21 cellular contexts compared by ENCODE assay signal in genomic region chr20:61803416-61803902, GRCh38.
DNase-seq lines count a peak whose midpoint lies in the region; ATAC-seq and TF ChIP-seq lines count a peak whose summit lies in the region.
"Had no signal": no experiment of that assay in that cellular context is flagged by ENCODE, and none has a peak within 500 bp of the region (broad histone marks: within the 10 kb centered on the region; RNA-seq: fewer than 3 reads in every experiment).

No MANE protein-coding gene starts in this region.

- no peak for DNase-seq in activated naive CD8-positive, alpha-beta T cell treated with anti-CD3 and anti-CD28 coated beads, Interleukin-2, amount 10 ng/mL, durations not matched to agents 7 days and 5 days
- DNase-seq in activated naive CD8-positive, alpha-beta T cell treated with anti-CD3 and anti-CD28 coated beads for 36 hours, result no peak
- DNase-seq in mucosa of descending colon (peak in 2 of 3 donors; percentile 7 to 17), stomach (no peak), hypothalamus (lab: John Stamatoyannopoulos, UW) (no peak), T-helper 17 cell (no peak)
- DNase-seq: activated CD8-positive, alpha-beta memory T cell treated with anti-CD3 and anti-CD28 coated beads for 24 hours; dermis blood vessel endothelial cell; heart right ventricle; natural killer cell; NCI-H69; stimulated activated CD4-positive, alpha-beta T cell treated with anti-CD3 and anti-CD28 coated beads, Interleukin-4, amount 100 ng/mL, for 4 hours; trophoblast cell; WERI-Rb-1 had no signal

- H3K4me1 Mint-ChIP-seq in activated naive CD8-positive, alpha-beta T cell treated with anti-CD3 and anti-CD28 coated beads, Interleukin-2, amount 10 ng/mL, durations not matched to agents 7 days and 5 days, result no peaks in the 10 kb centered on the region
- no peaks in the 10 kb centered on the region for H3K4me1 Mint-ChIP-seq in activated naive CD8-positive, alpha-beta T cell treated with anti-CD3 and anti-CD28 coated beads for 36 hours
- H3K4me1 Mint-ChIP-seq in T-helper 17 cell, result peaks cover 2% of the 10 kb centered on the region
- H3K4me1 Mint-ChIP-seq: natural killer cell had no signal

- intact Hi-C loops in mucosa of descending colon (cut with DNase I, micrococcal nuclease) (no loop called here), stomach (cut with DNase I; ENCODE audit: low total_unique reads) (no loop called here)

- POLR2A ChIA-PET in activated naive CD8-positive, alpha-beta T cell treated with anti-CD3 and anti-CD28 coated beads, Interleukin-2, amount 10 ng/mL, durations not matched to agents 7 days and 5 days (lab: Charles Lee), result no interaction called here

- no peak for ATAC-seq in activated naive CD8-positive, alpha-beta T cell treated with anti-CD3 and anti-CD28 coated beads, Interleukin-2, amount 10 ng/mL, durations not matched to agents 7 days and 5 days (ENCODE audit: low read depth)
- ATAC-seq in mucosa of descending colon (no peak), GM18909 (IDR thresholded peaks at IDR 0.05; ENCODE audit: poor library complexity, unreplicated experiment) (no peak), T-helper 17 cell (no peak)
- ATAC-seq: esophagus mucosa, heart right ventricle, left lobe of liver, natural killer cell, sciatic nerve had no signal

- H3K9me3 ChIP-seq in mucosa of descending colon (no peaks in the 10 kb centered on the region), stomach (no peaks in the 10 kb centered on the region), T-helper 17 cell (ENCODE audit: control insufficient read depth, low read length, poor library complexity, severe bottlenecking) (no peaks in the 10 kb centered on the region)
- H3K9me3 ChIP-seq: heart right ventricle had no signal

- no peak overlapping the region for H3K4me3 ChIP-seq in mucosa of descending colon
- peak overlapping the region; percentile 10 to 18 (median 12) for H3K4me3 ChIP-seq in stomach

- peaks cover 0 to 78% (median 22%) of the 10 kb centered on the region in 3 donors for H3K27me3 ChIP-seq in stomach

- TF ChIP-seq EP300 in stomach (IDR thresholded peaks at IDR 0.05), result no peak

- peaks cover 7% of the 10 kb centered on the region for H3K27me3 Mint-ChIP-seq in activated naive CD8-positive, alpha-beta T cell treated with anti-CD3 and anti-CD28 coated beads, Interleukin-2, amount 10 ng/mL, durations not matched to agents 7 days and 5 days
- H3K27me3 Mint-ChIP-seq in activated naive CD8-positive, alpha-beta T cell treated with anti-CD3 and anti-CD28 coated beads for 36 hours, result peaks cover 11% of the 10 kb centered on the region
- H3K27me3 Mint-ChIP-seq in T-helper 17 cell, result peaks cover 22% of the 10 kb centered on the region

- no peak overlapping the region for H3K27ac Mint-ChIP-seq in activated naive CD8-positive, alpha-beta T cell treated with anti-CD3 and anti-CD28 coated beads, Interleukin-2, amount 10 ng/mL, durations not matched to agents 7 days and 5 days
- H3K27ac Mint-ChIP-seq in activated naive CD8-positive, alpha-beta T cell treated with anti-CD3 and anti-CD28 coated beads for 36 hours, result no peak overlapping the region
- no peak overlapping the region for H3K27ac Mint-ChIP-seq in T-helper 17 cell
- H3K27ac Mint-ChIP-seq: activated T-helper 2 cell treated with anti-CD3 and anti-CD28 coated beads, Interferon-gamma antibody, Interleukin-2, Interleukin-4, amounts not matched to agents 10 μg/mL and 5 μg/mL and 100 μg/mL, durations not matched to agents 14 hours and 24 hours and 36 hours; CD8-positive, alpha-beta memory T cell; natural killer cell had no signal

- TF ChIP-seq CTCF in mucosa of descending colon (IDR thresholded peaks at IDR 0.05) (no peak), stomach (IDR thresholded peaks at IDR 0.05) (no peak)

- H3K36me3 ChIP-seq in mucosa of descending colon (ENCODE audit: low read depth) (no peaks in the 10 kb centered on the region), stomach (no peaks in the 10 kb centered on the region)
- H3K36me3 ChIP-seq: heart right ventricle, WERI-Rb-1 had no signal

- peak overlapping the region; percentile 10 for H3K4me3 Mint-ChIP-seq in activated naive CD8-positive, alpha-beta T cell treated with anti-CD3 and anti-CD28 coated beads, Interleukin-2, amount 10 ng/mL, durations not matched to agents 7 days and 5 days
- no peak overlapping the region for H3K4me3 Mint-ChIP-seq in activated naive CD8-positive, alpha-beta T cell treated with anti-CD3 and anti-CD28 coated beads for 36 hours
- no peak overlapping the region for H3K4me3 Mint-ChIP-seq in T-helper 17 cell
- H3K4me3 Mint-ChIP-seq: CD8-positive, alpha-beta memory T cell; natural killer cell had no signal

- H3K4me1 ChIP-seq in mucosa of descending colon (ENCODE audit: low read depth), result no peaks in the 10 kb centered on the region
- H3K4me1 ChIP-seq in stomach, result peaks cover 0 to 27% (median 10%) of the 10 kb centered on the region in 4 donors

- no peaks in the 10 kb centered on the region for H3K36me3 Mint-ChIP-seq in activated naive CD8-positive, alpha-beta T cell treated with anti-CD3 and anti-CD28 coated beads, Interleukin-2, amount 10 ng/mL, durations not matched to agents 7 days and 5 days
- no peaks in the 10 kb centered on the region for H3K36me3 Mint-ChIP-seq in activated naive CD8-positive, alpha-beta T cell treated with anti-CD3 and anti-CD28 coated beads for 36 hours
- no peaks in the 10 kb centered on the region for H3K36me3 Mint-ChIP-seq in T-helper 17 cell (ENCODE audit: low read depth)
- H3K36me3 Mint-ChIP-seq: CD8-positive, alpha-beta memory T cell; natural killer cell had no signal

- 14 to 24% (median 16%) methylated on average over 17 of the region's 17 CpGs for WGBS in stomach, 5 donors

- H3K27ac ChIP-seq in cingulate gyrus (ENCODE audit: low read depth, low read length) (peak overlapping the region; percentile 19), stomach (peak overlapping the region in 1 of 5 donors; percentile 49)
- H3K27ac ChIP-seq: heart right ventricle, WERI-Rb-1 had no signal

- no peak for TF ChIP-seq POLR2A in stomach (IDR thresholded peaks at IDR 0.05)

- H3K9me3 Mint-ChIP-seq in activated naive CD8-positive, alpha-beta T cell treated with anti-CD3 and anti-CD28 coated beads, Interleukin-2, amount 10 ng/mL, durations not matched to agents 7 days and 5 days, result no peaks in the 10 kb centered on the region
- no peaks in the 10 kb centered on the region for H3K9me3 Mint-ChIP-seq in activated naive CD8-positive, alpha-beta T cell treated with anti-CD3 and anti-CD28 coated beads for 36 hours
- H3K9me3 Mint-ChIP-seq: activated T-helper 2 cell treated with anti-CD3 and anti-CD28 coated beads, Interferon-gamma antibody, Interleukin-2, Interleukin-4, amounts not matched to agents 10 μg/mL and 5 μg/mL and 100 μg/mL, durations not matched to agents 14 hours and 24 hours and 36 hours; CD8-positive, alpha-beta memory T cell; natural killer cell had no signal

Comparison
In these comparisons a context has a peak if more than half of its experiments do, and no peak if none do; other contexts are left out.
1. DNase-seq: peak in mucosa of descending colon (2 of 3); none in activated naive CD8-positive, alpha-beta T cell treated with anti-CD3 and anti-CD28 coated beads, Interleukin-2, amount 10 ng/mL, durations not matched to agents 7 days and 5 days (single experiment), activated naive CD8-positive, alpha-beta T cell treated with anti-CD3 and anti-CD28 coated beads for 36 hours (single experiment), stomach (single experiment), hypothalamus (0 of 51) and T-helper 17 cell (0 of 3).